ENCODE assay signal across 19 cellular contexts in the genomic region with DNA sequence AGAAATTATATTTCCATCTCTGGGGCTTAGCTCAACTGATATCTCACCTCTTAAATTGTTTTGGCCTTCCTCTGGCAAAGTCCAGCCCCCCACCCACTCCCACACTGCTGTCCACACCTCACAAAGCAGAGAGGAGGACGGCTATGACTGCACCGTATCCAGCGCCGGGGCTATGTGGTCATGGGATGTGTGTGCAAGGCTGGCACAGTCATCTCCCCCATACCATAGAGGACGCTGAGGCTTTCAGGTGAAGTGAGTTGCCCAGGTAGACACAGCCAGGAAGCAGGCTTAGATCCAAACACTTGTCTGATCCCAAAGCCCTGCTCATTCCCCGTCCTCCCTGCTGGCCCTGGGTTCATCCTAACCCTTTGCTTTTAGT.
DNase-seq lines count a peak whose midpoint lies in the region; ATAC-seq and TF ChIP-seq lines count a peak whose summit lies in the region.
"Had no signal": no experiment of that assay in that cellular context is flagged by ENCODE, and none has a peak within 500 bp of the region (broad histone marks: within the 10 kb centered on the region; RNA-seq: fewer than 3 reads in every experiment).

No MANE protein-coding gene starts in this region.

- CTCF ChIA-PET in mammary epithelial cell (lab: Charles Lee; ENCODE audit: low non-redundant PET) (no interaction called here), activated B cell treated with CpG ODN at 0.5 μM for 24 hours (lab: Charles Lee) (no interaction called here)

- TF ChIP-seq POLR2A in breast epithelium (IDR thresholded peaks at IDR 0.05): no peak

- H3K36me3 Mint-ChIP-seq in activated B cell treated with CpG ODN at 0.5 μM for 24 hours (ENCODE audit: low read depth) (no peaks in the 10 kb centered on the region), memory B cell (peaks cover 4% of the 10 kb centered on the region)

- 93% methylated on average over 6 of the region's 6 CpGs for WGBS in mammary epithelial cell (ENCODE audit: low coverage, missing lambda C conversion rate)

- no peak overlapping the region for H3K4me2 ChIP-seq in mammary epithelial cell (ENCODE audit: insufficient read depth, low read depth, low read length)
- H3K4me2 ChIP-seq: BLaER1 treated with 17β-estradiol and CSF1 and Interleukin-3, amounts not matched to agents 10 nM and 100 nM had no signal

- H3K9me3 ChIP-seq in breast epithelium: no peaks in the 10 kb centered on the region
- H3K9me3 ChIP-seq in mammary epithelial cell (replicated peaks; ENCODE audit: insufficient read depth, low read length): no peaks in the 10 kb centered on the region
- no peaks in the 10 kb centered on the region for H3K9me3 ChIP-seq in stomach smooth muscle (ENCODE audit: control insufficient read depth in 2 of 2, low read length in 2 of 2)
- H3K9me3 ChIP-seq: BLaER1 treated with 17β-estradiol and CSF1 and Interleukin-3, amounts not matched to agents 10 nM and 100 nM; right lobe of liver had no signal

- no peaks in the 10 kb centered on the region for H3K79me2 ChIP-seq in mammary epithelial cell (ENCODE audit: insufficient read depth, low read length)

- dilution Hi-C loops in mammary epithelial cell (cut with HindIII; ENCODE audit: low sequenced_read_pairs): loop anchor here (5.0 kb wide), 1 partner anchor 65 kb away; no protein-coding TSS in a partner anchor

- H2AFZ ChIP-seq in mammary epithelial cell (ENCODE audit: low read depth, low read length): no peak overlapping the region

- ATAC-seq in activated B cell treated with CpG ODN at 0.5 μM for 24 hours (ENCODE audit: low read depth) (no peak), memory B cell (ENCODE audit: low read depth) (no peak), HG03175 (IDR thresholded peaks at IDR 0.05; ENCODE audit: unreplicated experiment) (no peak)
- ATAC-seq: right lobe of liver had no signal

- H3K36me3 ChIP-seq in breast epithelium (no peaks in the 10 kb centered on the region), mammary epithelial cell (ENCODE audit: insufficient read depth, low read length) (no peaks in the 10 kb centered on the region), stomach smooth muscle (ENCODE audit: control insufficient read depth in 2 of 2, insufficient read depth in 2 of 2, low read length in 2 of 2) (no peaks in the 10 kb centered on the region)
- H3K36me3 ChIP-seq: BLaER1 treated with 17β-estradiol and CSF1 and Interleukin-3, amounts not matched to agents 10 nM and 100 nM; right lobe of liver had no signal

- H3K4me1 Mint-ChIP-seq in activated B cell treated with CpG ODN at 0.5 μM for 24 hours: peaks cover 82% of the 10 kb centered on the region
- H3K4me1 Mint-ChIP-seq in memory B cell: peaks cover 78% of the 10 kb centered on the region

- H3K4me3 ChIP-seq in breast epithelium (no peak overlapping the region), mammary epithelial cell (replicated peaks in 1 of 3; ENCODE audit: insufficient read depth in 1 of 3, low read depth in 2 of 3, low read length in 3 of 3) (no peak overlapping the region), stomach smooth muscle (ENCODE audit: low read length in 2 of 2) (no peak overlapping the region)
- H3K4me3 ChIP-seq: BLaER1 treated with 17β-estradiol and CSF1 and Interleukin-3, amounts not matched to agents 10 nM and 100 nM; coronary artery; right lobe of liver had no signal

- in situ Hi-C loops in mammary epithelial cell (cut with MboI; ENCODE audit: low sequenced_read_pairs in 2 of 2): no loop called here

- H3K9me3 Mint-ChIP-seq in activated B cell treated with CpG ODN at 0.5 μM for 24 hours (no peaks in the 10 kb centered on the region), memory B cell (peaks cover 2% of the 10 kb centered on the region)
- H3K9me3 Mint-ChIP-seq: activated CD4-positive, alpha-beta T cell treated with anti-CD3 and anti-CD28 coated beads, Interleukin-2, amount 10 ng/mL, durations not matched to agents 7 days and 5 days; activated T-helper 2 cell treated with anti-CD3 and anti-CD28 coated beads, Interferon-gamma antibody, Interleukin-2, Interleukin-4, amounts not matched to agents 10 μg/mL and 5 μg/mL and 100 μg/mL, durations not matched to agents 14 hours and 24 hours and 36 hours; HFFc6 had no signal

- no peak for DNase-seq in breast epithelium (ENCODE audit: low spot score in 2 of 2)
- DNase-seq in mammary epithelial cell: no peak
- no peak for DNase-seq in activated B cell treated with CpG ODN at 0.5 μM for 24 hours
- DNase-seq in memory B cell (ENCODE audit: low spot score in 2 of 2): no peak
- DNase-seq in AG08396 (ENCODE audit: low spot score): no peak
- no peak for DNase-seq in COR-L47 (lab: John Stamatoyannopoulos, UW)
- DNase-seq: activated CD4-positive, alpha-beta T cell treated with anti-CD3 and anti-CD28 coated beads, Interleukin-2, amount 10 ng/mL, durations not matched to agents 7 days and 5 days; activated CD8-positive, alpha-beta memory T cell treated with anti-CD3 and anti-CD28 coated beads, Interleukin-2, amount 50 U/mL, for 48 hours; HFFc6; Karpas-422; NCI-H187 treated with DMSO at 0.1 percent for 48 hours; NCI-H2227 treated with DMSO at 0.1 percent for 48 hours; NCI-H774; right lobe of liver had no signal

- no peak overlapping the region for H3K9ac ChIP-seq in mammary epithelial cell (ENCODE audit: insufficient read depth, low read length)
- no peak overlapping the region for H3K9ac ChIP-seq in stomach smooth muscle (ENCODE audit: low read length in 2 of 2)
- H3K9ac ChIP-seq: BLaER1 treated with 17β-estradiol and CSF1 and Interleukin-3, amounts not matched to agents 10 nM and 100 nM had no signal

- H3K27ac Mint-ChIP-seq in activated B cell treated with CpG ODN at 0.5 μM for 24 hours (peak overlapping the region; percentile 35), memory B cell (peak overlapping the region; percentile 12)
- H3K27ac Mint-ChIP-seq: activated CD4-positive, alpha-beta T cell treated with anti-CD3 and anti-CD28 coated beads, Interleukin-2, amount 10 ng/mL, durations not matched to agents 7 days and 5 days; activated T-helper 2 cell treated with anti-CD3 and anti-CD28 coated beads, Interferon-gamma antibody, Interleukin-2, Interleukin-4, amounts not matched to agents 10 μg/mL and 5 μg/mL and 100 μg/mL, durations not matched to agents 14 hours and 24 hours and 36 hours; HFFc6 had no signal

- POLR2A ChIA-PET in activated B cell treated with CpG ODN at 0.5 μM for 24 hours (lab: Charles Lee): no interaction called here

- H3K27me3 ChIP-seq in breast epithelium: no peaks in the 10 kb centered on the region
- H3K27me3 ChIP-seq in mammary epithelial cell (ENCODE audit: insufficient read depth, low read length): no peaks in the 10 kb centered on the region
- no peaks in the 10 kb centered on the region for H3K27me3 ChIP-seq in stomach smooth muscle (ENCODE audit: control insufficient read depth in 1 of 2, insufficient read depth in 2 of 2, low read length in 2 of 2)
- H3K27me3 ChIP-seq: BLaER1 treated with 17β-estradiol and CSF1 and Interleukin-3, amounts not matched to agents 10 nM and 100 nM; right lobe of liver had no signal

- intact Hi-C loops in breast epithelium (cut with DNase I; ENCODE audit: low total_unique reads) (no loop called here), mammary epithelial cell (cut with micrococcal nuclease) (no loop called here), activated B cell treated with CpG ODN at 0.5 μM for 24 hours (cut with micrococcal nuclease) (no loop called here)

- TF ChIP-seq CTCF in breast epithelium (IDR thresholded peaks at IDR 0.05): no peak
- TF ChIP-seq CTCF in mammary epithelial cell (conservative IDR thresholded peaks at IDR 0.05 in 1 of 2, IDR thresholded peaks at IDR 0.05 in 1 of 2; ENCODE audit: extremely low read depth in 1 of 2, insufficient read depth in 1 of 2, low read depth in 1 of 2, low read length in 2 of 2): no peak
- TF ChIP-seq CTCF in activated B cell treated with CpG ODN at 0.5 μM for 24 hours (IDR thresholded peaks at IDR 0.05): no peak

- no peaks in the 10 kb centered on the region for H3K27me3 Mint-ChIP-seq in activated B cell treated with CpG ODN at 0.5 μM for 24 hours
- no peaks in the 10 kb centered on the region for H3K27me3 Mint-ChIP-seq in memory B cell
- H3K27me3 Mint-ChIP-seq: activated CD4-positive, alpha-beta T cell treated with anti-CD3 and anti-CD28 coated beads, Interleukin-2, amount 10 ng/mL, durations not matched to agents 7 days and 5 days had no signal

- H3K27ac ChIP-seq in breast epithelium (peak overlapping the region; percentile 73 to 82), mammary epithelial cell (ENCODE audit: insufficient read depth, low read depth, low read length) (no peak overlapping the region), stomach smooth muscle (ENCODE audit: low read length) (peak overlapping the region; percentile 11)
- H3K27ac ChIP-seq: BLaER1 treated with 17β-estradiol and CSF1 and Interleukin-3, amounts not matched to agents 10 nM and 100 nM; right lobe of liver had no signal

- peaks cover 11 to 19% of the 10 kb centered on the region in 2 donors for H3K4me1 ChIP-seq in breast epithelium
- no peaks in the 10 kb centered on the region for H3K4me1 ChIP-seq in mammary epithelial cell (ENCODE audit: insufficient read depth, low read length)
- H3K4me1 ChIP-seq in stomach smooth muscle (ENCODE audit: control insufficient read depth, insufficient read depth, low read length): peaks cover 66% of the 10 kb centered on the region

- H3K4me3 Mint-ChIP-seq in activated B cell treated with CpG ODN at 0.5 μM for 24 hours: no peak overlapping the region
- H3K4me3 Mint-ChIP-seq in memory B cell: no peak overlapping the region
- H3K4me3 Mint-ChIP-seq: activated CD4-positive, alpha-beta T cell treated with anti-CD3 and anti-CD28 coated beads, Interleukin-2, amount 10 ng/mL, durations not matched to agents 7 days and 5 days; HFFc6 had no signal

- H4K20me1 ChIP-seq in mammary epithelial cell (ENCODE audit: insufficient read depth, low read length): no peaks in the 10 kb centered on the region
- H4K20me1 ChIP-seq: BLaER1 treated with 17β-estradiol and CSF1 and Interleukin-3, amounts not matched to agents 10 nM and 100 nM had no signal

- BruUV-seq in mammary epithelial cell (replicated peaks; lab: Mats Ljungman, UMichigan): no TSS peak
